Comparison of ENCODE assay signal across 9 cellular contexts in genomic region chr4:105282489-105282888, GRCh38.
"Had no signal": no experiment of that assay in that cellular context is flagged by ENCODE, and none has a peak within 500 bp of the region (broad histone marks: within the 10 kb centered on the region; RNA-seq: fewer than 3 reads in every experiment).

No MANE protein-coding gene starts in this region.

- H3K27ac ChIP-seq: GM23248 had no signal

- H3K4me2 ChIP-seq: GM23338 had no signal

- H3K4me3 Mint-ChIP-seq: GM23338, H9, HFFc6 had no signal

- H3K27ac Mint-ChIP-seq: GM23338, H9, HFFc6 had no signal

- H3K9ac ChIP-seq: GM23248 had no signal

- H3K36me3 ChIP-seq: HAP-1 had no signal

- H2AFZ ChIP-seq: GM23248, GM23338 had no signal

- H3K9me3 Mint-ChIP-seq: H9, HFFc6 had no signal

- ATAC-seq: GM23338, HCT116 had no signal

- H3K9me3 ChIP-seq: HAP-1 had no signal

- H3K4me3 ChIP-seq: GM23248, GM23338, HAP-1 had no signal

- DNase-seq: GM23248, GOT3, H7, H9, HCEC 1CT, HFFc6 had no signal
